ENCODE assay signal across 8 cellular contexts in genomic region chr17:67386965-67387551, GRCh38. TPM values are rescaled to one million over a fixed set of nuclear protein-coding genes. Genes with fewer than 3 reads are reported as not detected.
DNase-seq lines count a peak whose midpoint lies in the region; ATAC-seq and TF ChIP-seq lines count a peak whose summit lies in the region.

No MANE protein-coding gene starts in this region.

- TF ChIP-seq POLR2A in adrenal gland (IDR thresholded peaks at IDR 0.05) = no peak

- no peaks in the 10 kb centered on the region for H3K36me3 ChIP-seq in adrenal gland (replicated peaks in 1 of 2)

- no peaks in the 10 kb centered on the region for H3K9me3 ChIP-seq in adrenal gland (replicated peaks in 1 of 3)

- no peak overlapping the region for H3K4me3 ChIP-seq in adrenal gland

- peak; percentile 26 for DNase-seq in DMS53 treated with DMSO at 0.1 percent for 48 hours (lab: John Stamatoyannopoulos, UW; ENCODE audit: unreplicated experiment)
- peak; percentile 60 to 74 for DNase-seq in Kasumi-1 (lab: John Stamatoyannopoulos, UW)
- DNase-seq in SW480 (ENCODE audit: low spot score) = peak; percentile 37
- peak in 6 of 7 donors; percentile 26 to 69 (median 48) for DNase-seq in adrenal gland
- DNase-seq in kidney tubule cell (ENCODE audit: low spot score) = peak; percentile 63
- DNase-seq in stimulated activated CD8-positive, alpha-beta memory T cell treated with anti-CD3 and anti-CD28 coated beads, Interleukin-15, amount 100 ng/mL, for 24 hours (ENCODE audit: low read depth) = peak; percentile 62

- H3K27me3 ChIP-seq in adrenal gland = no peaks in the 10 kb centered on the region

- H3K4me1 ChIP-seq in adrenal gland (replicated peaks in 1 of 2) = peaks cover 0 to 8% of the 10 kb centered on the region in 2 donors

- TF ChIP-seq CTCF in adrenal gland (IDR thresholded peaks at IDR 0.05) = peak; percentile 45 to 64 (median 55)

- ATAC-seq in HG03442 (IDR thresholded peaks at IDR 0.05; ENCODE audit: unreplicated experiment) = no peak
- ATAC-seq in HG02763 (IDR thresholded peaks at IDR 0.05; ENCODE audit: unreplicated experiment) = no peak

- 74 to 77% (median 75%) methylated on average over 15 to 16 of the region's 16 CpGs for WGBS in adrenal gland, 4 donors

- no peak overlapping the region for H3K27ac ChIP-seq in adrenal gland

- intact Hi-C loops in adrenal gland (cut with DNase I) = loop anchor here in 1 of 2 donors (5.0 to 10.0 kb wide), 2 partner anchors 90 to 248 kb away; no protein-coding TSS in a partner anchor

RNA-seq across cellular contexts. Expression of gene PITPNC1, which starts 10.0 kb away (rescaled TPM):
- total RNA-seq in adrenal gland = 10 to 100 TPM in 5 of 8 donors, 1 to 10 TPM in 3; 4.9 to 33.0 (median 15.7) TPM
- polyA plus RNA-seq in adrenal gland = 10 to 100 TPM in 1 of 3 donors, 1 to 10 TPM in 2; 6.8 to 15.4 (median 8.5) TPM

RNA-seq across cellular contexts. Expression of gene PSMD12, which starts 20.7 kb away (rescaled TPM):
- 10 to 100 TPM; 19.7 to 88.8 (median 36.0) TPM for total RNA-seq in adrenal gland
- polyA plus RNA-seq in adrenal gland = 100 to 1,000 TPM in 1 of 3 donors, 10 to 100 TPM in 2; 31.0 to 163 (median 35.7) TPM
